8 cellular contexts compared by ENCODE assay signal in genomic region chr3:57434041-57434440, GRCh38.
DNase-seq lines count a peak whose midpoint lies in the region; ATAC-seq and TF ChIP-seq lines count a peak whose summit lies in the region.

No MANE protein-coding gene starts in this region.

- no peaks in the 10 kb centered on the region for H3K9me3 ChIP-seq in colonic mucosa

- H3K27ac ChIP-seq in colonic mucosa (no peak overlapping the region), caudate nucleus (ENCODE audit: low read depth, low read length) (no peak overlapping the region)

- no peak overlapping the region for H3K4me3 ChIP-seq in colonic mucosa

- H3K36me3 ChIP-seq in colonic mucosa: no peaks in the 10 kb centered on the region

- no peaks in the 10 kb centered on the region for H3K27me3 ChIP-seq in colonic mucosa

- no peaks in the 10 kb centered on the region for H3K4me1 ChIP-seq in colonic mucosa

- DNase-seq in DMS153 treated with DMSO at 0.1 percent for 48 hours (lab: John Stamatoyannopoulos, UW; ENCODE audit: unreplicated experiment) (peak; percentile 6), DMS153 (lab: John Stamatoyannopoulos, UW) (no peak), NCI-H345 (lab: John Stamatoyannopoulos, UW) (peak; percentile 10), colonic mucosa (no peak), renal cortical epithelial cell (ENCODE audit: low read depth) (peak; percentile 51), caudate nucleus (lab: John Stamatoyannopoulos, UW) (no peak), MV-4-11 (lab: John Stamatoyannopoulos, UW) (no peak)

- no peak for ATAC-seq in GM21723 (IDR thresholded peaks at IDR 0.05; ENCODE audit: unreplicated experiment)

- H3K9ac ChIP-seq in colonic mucosa (ENCODE audit: low read depth in 2 of 2, low read length in 2 of 2): no peak overlapping the region

- intact Hi-C loops in colonic mucosa (cut with DNase I): loop anchor here (5.0 kb wide), 1 partner anchor 37 kb away; no protein-coding TSS in a partner anchor

- peak; percentile 28 for TF ChIP-seq CTCF in colonic mucosa (IDR thresholded peaks at IDR 0.05)

Comparison
In these comparisons a context has a peak if more than half of its experiments do, and no peak if none do; other contexts are left out.
1. DNase-seq: peak in DMS153 treated with DMSO at 0.1 percent for 48 hours (single experiment), NCI-H345 (single experiment) and renal cortical epithelial cell (single experiment); none in DMS153 (single experiment), colonic mucosa (single experiment), caudate nucleus (0 of 61) and MV-4-11 (single experiment).